2 cellular contexts compared by ENCODE assay signal in the genomic region with DNA sequence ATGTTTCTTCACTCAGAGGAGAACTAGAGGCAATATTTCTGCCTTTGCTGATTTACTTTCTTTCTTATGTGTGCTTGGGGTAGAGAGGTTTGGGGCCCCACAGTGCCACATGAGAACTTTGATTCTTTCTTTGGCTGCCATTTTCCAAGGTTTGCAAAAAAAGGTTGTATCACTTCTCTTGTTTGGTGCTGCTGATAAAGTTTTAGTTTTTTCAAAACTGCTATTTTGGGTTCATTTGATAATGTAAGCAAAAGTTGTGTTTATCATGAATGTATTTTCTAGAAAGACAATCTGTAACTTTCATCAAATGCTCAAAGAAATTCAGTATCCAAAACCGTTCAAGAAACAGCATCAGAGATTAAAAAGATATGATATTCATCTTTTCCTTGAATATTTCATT.
TF ChIP-seq lines count a peak whose summit lies in the region.

No MANE protein-coding gene starts in this region.

TF ChIP-seq in GM12878, 131 proteins besides CTCF, POLR2A, EP300 and RAD21:
- TF ChIP-seq, protein P1, sequence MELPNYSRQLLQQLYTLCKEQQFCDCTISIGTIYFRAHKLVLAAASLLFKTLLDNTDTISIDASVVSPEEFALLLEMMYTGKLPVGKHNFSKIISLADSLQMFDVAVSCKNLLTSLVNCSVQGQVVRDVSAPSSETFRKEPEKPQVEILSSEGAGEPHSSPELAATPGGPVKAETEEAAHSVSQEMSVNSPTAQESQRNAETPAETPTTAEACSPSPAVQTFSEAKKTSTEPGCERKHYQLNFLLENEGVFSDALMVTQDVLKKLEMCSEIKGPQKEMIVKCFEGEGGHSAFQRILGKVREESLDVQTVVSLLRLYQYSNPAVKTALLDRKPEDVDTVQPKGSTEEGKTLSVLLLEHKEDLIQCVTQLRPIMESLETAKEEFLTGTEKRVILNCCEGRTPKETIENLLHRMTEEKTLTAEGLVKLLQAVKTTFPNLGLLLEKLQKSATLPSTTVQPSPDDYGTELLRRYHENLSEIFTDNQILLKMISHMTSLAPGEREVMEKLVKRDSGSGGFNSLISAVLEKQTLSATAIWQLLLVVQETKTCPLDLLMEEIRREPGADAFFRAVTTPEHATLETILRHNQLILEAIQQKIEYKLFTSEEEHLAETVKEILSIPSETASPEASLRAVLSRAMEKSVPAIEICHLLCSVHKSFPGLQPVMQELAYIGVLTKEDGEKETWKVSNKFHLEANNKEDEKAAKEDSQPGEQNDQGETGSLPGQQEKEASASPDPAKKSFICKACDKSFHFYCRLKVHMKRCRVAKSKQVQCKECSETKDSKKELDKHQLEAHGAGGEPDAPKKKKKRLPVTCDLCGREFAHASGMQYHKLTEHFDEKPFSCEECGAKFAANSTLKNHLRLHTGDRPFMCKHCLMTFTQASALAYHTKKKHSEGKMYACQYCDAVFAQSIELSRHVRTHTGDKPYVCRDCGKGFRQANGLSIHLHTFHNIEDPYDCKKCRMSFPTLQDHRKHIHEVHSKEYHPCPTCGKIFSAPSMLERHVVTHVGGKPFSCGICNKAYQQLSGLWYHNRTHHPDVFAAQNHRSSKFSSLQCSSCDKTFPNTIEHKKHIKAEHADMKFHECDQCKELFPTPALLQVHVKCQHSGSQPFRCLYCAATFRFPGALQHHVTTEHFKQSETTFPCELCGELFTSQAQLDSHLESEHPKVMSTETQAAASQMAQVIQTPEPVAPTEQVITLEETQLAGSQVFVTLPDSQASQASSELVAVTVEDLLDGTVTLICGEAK (IDR thresholded peaks at IDR 0.05; ENCODE audit: borderline replicate concordance) = 0 out of 2 replicates have a peak, but pooled peaks have one; percentile 30
- no peak for TF ChIP-seq PKNOX1 (IDR thresholded peaks at IDR 0.05)
- TF ChIP-seq, protein P2, sequence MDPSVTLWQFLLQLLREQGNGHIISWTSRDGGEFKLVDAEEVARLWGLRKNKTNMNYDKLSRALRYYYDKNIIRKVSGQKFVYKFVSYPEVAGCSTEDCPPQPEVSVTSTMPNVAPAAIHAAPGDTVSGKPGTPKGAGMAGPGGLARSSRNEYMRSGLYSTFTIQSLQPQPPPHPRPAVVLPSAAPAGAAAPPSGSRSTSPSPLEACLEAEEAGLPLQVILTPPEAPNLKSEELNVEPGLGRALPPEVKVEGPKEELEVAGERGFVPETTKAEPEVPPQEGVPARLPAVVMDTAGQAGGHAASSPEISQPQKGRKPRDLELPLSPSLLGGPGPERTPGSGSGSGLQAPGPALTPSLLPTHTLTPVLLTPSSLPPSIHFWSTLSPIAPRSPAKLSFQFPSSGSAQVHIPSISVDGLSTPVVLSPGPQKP (IDR thresholded peaks at IDR 0.05; ENCODE audit: low read depth, low read length) = no peak

TF ChIP-seq in endothelial cell of umbilical vein, 7 proteins besides CTCF, POLR2A, EP300 and RAD21:
- TF ChIP-seq JUN (IDR thresholded peaks at IDR 0.05; ENCODE audit: borderline replicate concordance, insufficient read depth, insufficient read length, low read depth) (no peak), MYC (IDR thresholded peaks at IDR 0.05; ENCODE audit: low read depth, low read length) (no peak), FOS (IDR thresholded peaks at IDR 0.05; ENCODE audit: borderline replicate concordance, insufficient read depth, low read length) (no peak), EZH2 (IDR thresholded peaks at IDR 0.05; ENCODE audit: borderline replicate concordance, low read depth, low read length, severe bottlenecking) (no peak), POLR2AphosphoS5 (IDR thresholded peaks at IDR 0.05; ENCODE audit: insufficient read depth, low read depth, low read length) (no peak), MAX (IDR thresholded peaks at IDR 0.05; ENCODE audit: insufficient read depth, insufficient read length) (no peak), GATA2 (IDR thresholded peaks at IDR 0.05; ENCODE audit: insufficient read depth, insufficient read length, low read depth, low read length) (no peak)
